32 cellular contexts compared by ENCODE assay signal in the genomic region with DNA sequence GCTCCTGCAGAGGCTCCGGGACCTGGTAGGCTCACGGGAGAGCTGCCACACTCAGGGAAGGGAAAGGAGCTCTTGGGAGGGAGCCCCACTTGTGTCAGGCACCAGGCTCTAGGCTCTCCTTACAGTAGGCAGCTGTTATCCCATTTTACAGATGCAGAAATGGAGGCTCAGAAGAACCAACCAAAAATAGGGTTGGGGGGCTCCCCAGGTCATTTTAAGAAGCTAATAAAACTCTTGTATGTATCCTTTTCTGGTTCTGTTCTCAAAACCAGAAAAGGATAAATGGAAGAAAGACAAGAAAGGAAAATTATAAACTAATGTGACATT. TPM values are rescaled to one million over a fixed set of nuclear protein-coding genes. Genes with fewer than 3 reads are reported as not detected.
"Had no signal": no experiment of that assay in that cellular context is flagged by ENCODE, and none has a peak within 500 bp of the region (broad histone marks: within the 10 kb centered on the region; RNA-seq: fewer than 3 reads in every experiment).

No MANE protein-coding gene starts in this region.

- FAIRE-seq: bronchial epithelial cell had no signal

- H3K4me1 ChIP-seq: Peyer's patch had no signal

- H3K9me3 ChIP-seq: Peyer's patch had no signal

- H3K4me3 ChIP-seq: Peyer's patch had no signal

- H3K27me3 ChIP-seq: Peyer's patch had no signal

- DNase-seq: activated B cell treated with CpG ODN at 0.5 μM for 24 hours; activated CD4-positive, alpha-beta memory T cell treated with anti-CD3 and anti-CD28 coated beads for 36 hours; activated CD4-positive, alpha-beta T cell treated with anti-CD3 and anti-CD28 coated beads for 4 hours; activated CD4-positive, alpha-beta T cell treated with anti-CD3 and anti-CD28 coated beads, Interleukin-2, amount 50 U/mL, for 1 hour; activated CD4-positive, CD25-positive, alpha-beta regulatory T cell treated with anti-CD3 and anti-CD28 coated beads, Interleukin-2, amount 50 U/mL, for 72 hours; activated CD8-positive, alpha-beta memory T cell treated with anti-CD3 and anti-CD28 coated beads, Interleukin-2, amount 50 U/mL, for 4 hours; activated effector memory CD4-positive, alpha-beta T cell treated with Interleukin-2 at 50 U/mL for 16 hours; activated naive CD4-positive, alpha-beta T cell treated with anti-CD3 and anti-CD28 coated beads, Interleukin-2, amount 10 ng/mL, durations not matched to agents 7 days and 5 days; activated naive CD8-positive, alpha-beta T cell treated with anti-CD3 and anti-CD28 coated beads, Interleukin-2, amount 50 U/mL, for 24 hours; activated T-cell treated with anti-CD3 and anti-CD28 coated beads for 4 hours; activated T-cell treated with anti-CD3 and anti-CD28 coated beads, Interleukin-2, amount 50 U/mL, for 4 hours; anterior cingulate cortex; caudate nucleus; NCI-H1092 treated with DMSO at 0.1 percent for 48 hours; NCI-H1417; NCI-H146; NCI-H187; NCI-H2029 treated with DMSO at 0.1 percent for 48 hours; NCI-H2107; NCI-H2171; NCI-H510A; NCI-H526; NCI-H748 treated with DMSO at 0.1 percent for 48 hours; NK-92 treated with Interleukin-12 subunit alpha and Interleukin-12 subunit beta, amount 100 ng/mL, for 24 hours; PC-3; Peyer's patch; RPMI8226; T-helper 9 cell had no signal

- H3K27ac ChIP-seq: Peyer's patch, VCaP had no signal

- H3K36me3 ChIP-seq: Peyer's patch had no signal

- ATAC-seq: activated naive CD8-positive, alpha-beta T cell treated with anti-CD3 and anti-CD28 coated beads, Interleukin-2, amount 50 U/mL, for 24 hours; activated T-cell treated with anti-CD3 and anti-CD28 coated beads, Interleukin-2, amount 50 U/mL, for 4 hours; PC-3 had no signal

RNA-seq across cellular contexts. Expression of gene GP9, which starts 23.5 kb away (rescaled TPM):
- total RNA-seq: activated B cell treated with CpG ODN at 0.5 μM for 24 hours; activated CD4-positive, alpha-beta memory T cell treated with anti-CD3 and anti-CD28 coated beads for 36 hours; activated T-cell treated with anti-CD3 and anti-CD28 coated beads, Interleukin-2, amount 50 U/mL, for 4 hours; activated T-helper 1 cell treated with anti-CD3 and anti-CD28 coated beads, Interleukin-12 subunit alpha, Interleukin-12 subunit beta, Interleukin-2, Interleukin-4 antibody, amounts not matched to agents 30 ng/mL and 10 ng/mL and 1 ng/mL, durations not matched to agents 14 hours and 24 hours and 36 hours; bronchial epithelial cell; M059J; PC-3; Peyer's patch had no signal

RNA-seq across cellular contexts. Expression of gene EFCC1, which starts 36.0 kb away (rescaled TPM):
- total RNA-seq: activated B cell treated with CpG ODN at 0.5 μM for 24 hours, M059J, PC-3 had no signal

RNA-seq across cellular contexts. Expression of gene CFAP92, which starts 43.2 kb away (rescaled TPM):
- total RNA-seq: activated B cell treated with CpG ODN at 0.5 μM for 24 hours had no signal
